In the genomic region with DNA sequence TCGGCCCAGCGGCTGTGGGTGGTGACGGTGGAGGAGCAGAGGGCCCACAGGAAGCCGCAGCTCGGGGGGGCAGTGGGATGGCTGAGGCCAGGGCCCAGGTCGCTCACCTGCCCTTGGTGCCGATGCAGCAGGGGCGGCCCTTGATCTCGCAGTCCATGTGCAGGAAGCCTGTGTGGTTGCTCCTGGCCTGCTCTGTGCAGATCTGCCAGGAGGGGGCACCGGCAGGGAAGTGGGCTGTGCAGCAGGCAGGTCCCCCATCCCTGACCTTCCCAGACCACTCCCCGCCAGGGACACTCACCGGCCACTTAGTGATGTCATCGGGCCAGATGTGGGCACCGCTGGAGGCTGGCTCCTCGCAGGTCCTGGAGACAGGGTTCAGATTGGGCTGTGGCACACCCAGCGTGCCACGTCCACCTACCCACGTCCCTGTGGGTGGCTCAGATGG, we compare ENCODE assay signal across 12 cellular contexts. TPM values are rescaled to one million over a fixed set of nuclear protein-coding genes. Genes with fewer than 3 reads are reported as not detected.
DNase-seq lines count a peak whose midpoint lies in the region; ATAC-seq and TF ChIP-seq lines count a peak whose summit lies in the region.
"Had no signal": no experiment of that assay in that cellular context is flagged by ENCODE, and none has a peak within 500 bp of the region (broad histone marks: within the 10 kb centered on the region; RNA-seq: fewer than 3 reads in every experiment).

No MANE protein-coding gene starts in this region.

- DNase-seq in BJ (ENCODE audit: low read depth) = no peak
- DNase-seq in activated CD8-positive, alpha-beta T cell treated with anti-CD3 and anti-CD28 coated beads, Interleukin-2, amount 10 ng/mL, durations not matched to agents 7 days and 5 days = peak; percentile 33
- peak; percentile 33 to 47 for DNase-seq in lung microvascular endothelial cell (ENCODE audit: low read depth in 2 of 2)
- no peak for DNase-seq in activated T-helper 1 cell treated with anti-CD3 and anti-CD28 coated beads, Interleukin-12 subunit alpha, Interleukin-12 subunit beta, Interleukin-2, Interleukin-4 antibody, amounts not matched to agents 30 ng/mL and 10 ng/mL and 1 ng/mL, durations not matched to agents 14 hours and 24 hours and 36 hours (ENCODE audit: low spot score)
- DNase-seq in KG1 (lab: John Stamatoyannopoulos, UW) = no peak
- DNase-seq in NOMO-1 treated with DMSO at 0.1 percent for 48 hours (lab: John Stamatoyannopoulos, UW; ENCODE audit: unreplicated experiment) = no peak
- DNase-seq: activated CD8-positive, alpha-beta memory T cell treated with anti-CD3 and anti-CD28 coated beads, Interleukin-2, amount 50 U/mL, for 48 hours; NCI-H1092; SHP77 treated with DMSO at 0.1 percent for 48 hours had no signal

- H3K36me3 ChIP-seq in BJ (ENCODE audit: control insufficient read depth, insufficient read depth, low read length) = peaks cover 9% of the 10 kb centered on the region

- H3K36me3 Mint-ChIP-seq in activated CD8-positive, alpha-beta T cell treated with anti-CD3 and anti-CD28 coated beads, Interleukin-2, amount 10 ng/mL, durations not matched to agents 7 days and 5 days (ENCODE audit: low read depth) = peaks cover 30% of the 10 kb centered on the region
- peaks cover 24% of the 10 kb centered on the region for H3K36me3 Mint-ChIP-seq in activated T-helper 1 cell treated with anti-CD3 and anti-CD28 coated beads, Interleukin-12 subunit alpha, Interleukin-12 subunit beta, Interleukin-2, Interleukin-4 antibody, amounts not matched to agents 30 ng/mL and 10 ng/mL and 1 ng/mL, durations not matched to agents 14 hours and 24 hours and 36 hours (ENCODE audit: low read depth)

- TF ChIP-seq CTCF in BJ (IDR thresholded peaks at IDR 0.05; ENCODE audit: insufficient read depth, low read depth, low read length) = peak; percentile 35; the same call in 1 of the 2 replicates
- TF ChIP-seq CTCF in GM12875 (IDR thresholded peaks at IDR 0.05; ENCODE audit: borderline replicate concordance, insufficient read depth, low read depth, low read length) = peak; percentile 59

- POLR2A ChIA-PET in BJ (lab: Charles Lee) = no interaction called here
- POLR2A ChIA-PET in activated CD8-positive, alpha-beta T cell treated with anti-CD3 and anti-CD28 coated beads, Interleukin-2, amount 10 ng/mL, durations not matched to agents 7 days and 5 days (lab: Charles Lee) = no interaction called here

- intact Hi-C loops in activated T-helper 1 cell treated with anti-CD3 and anti-CD28 coated beads, Interleukin-12 subunit alpha, Interleukin-12 subunit beta, Interleukin-2, Interleukin-4 antibody, amounts not matched to agents 30 ng/mL and 10 ng/mL and 1 ng/mL, durations not matched to agents 14 hours and 24 hours and 36 hours (cut with micrococcal nuclease) = no loop called here

- CTCF ChIA-PET in BJ (lab: Yijun Ruan, JAX) = interaction anchor here (1.1 to 2.7 kb wide), 3 partner anchors 29 to 73 kb away, joined by 3 to 7 read pairs (median 3); partner anchors contain the start of gene RHBDF2
- CTCF ChIA-PET in activated CD8-positive, alpha-beta T cell treated with anti-CD3 and anti-CD28 coated beads, Interleukin-2, amount 10 ng/mL, durations not matched to agents 7 days and 5 days (lab: Charles Lee) = interaction anchor here (1.8 kb wide), 1 partner anchor 8 kb away, joined by 4 read pairs; no protein-coding TSS in a partner anchor

- H3K4me3 Mint-ChIP-seq in activated CD8-positive, alpha-beta T cell treated with anti-CD3 and anti-CD28 coated beads, Interleukin-2, amount 10 ng/mL, durations not matched to agents 7 days and 5 days = no peak overlapping the region
- H3K4me3 Mint-ChIP-seq in activated T-helper 1 cell treated with anti-CD3 and anti-CD28 coated beads, Interleukin-12 subunit alpha, Interleukin-12 subunit beta, Interleukin-2, Interleukin-4 antibody, amounts not matched to agents 30 ng/mL and 10 ng/mL and 1 ng/mL, durations not matched to agents 14 hours and 24 hours and 36 hours = no peak overlapping the region

- ATAC-seq in activated CD8-positive, alpha-beta T cell treated with anti-CD3 and anti-CD28 coated beads, Interleukin-2, amount 10 ng/mL, durations not matched to agents 7 days and 5 days = peak; percentile 32
- ATAC-seq in GM21526 (IDR thresholded peaks at IDR 0.05; ENCODE audit: low FRiP score, unreplicated experiment) = no peak

- H3K27me3 Mint-ChIP-seq in activated CD8-positive, alpha-beta T cell treated with anti-CD3 and anti-CD28 coated beads, Interleukin-2, amount 10 ng/mL, durations not matched to agents 7 days and 5 days (ENCODE audit: low read depth) = no peaks in the 10 kb centered on the region
- no peaks in the 10 kb centered on the region for H3K27me3 Mint-ChIP-seq in activated T-helper 1 cell treated with anti-CD3 and anti-CD28 coated beads, Interleukin-12 subunit alpha, Interleukin-12 subunit beta, Interleukin-2, Interleukin-4 antibody, amounts not matched to agents 30 ng/mL and 10 ng/mL and 1 ng/mL, durations not matched to agents 14 hours and 24 hours and 36 hours (ENCODE audit: insufficient read depth)

- no peaks in the 10 kb centered on the region for H3K9me3 Mint-ChIP-seq in activated CD8-positive, alpha-beta T cell treated with anti-CD3 and anti-CD28 coated beads, Interleukin-2, amount 10 ng/mL, durations not matched to agents 7 days and 5 days (ENCODE audit: insufficient read depth)
- H3K9me3 Mint-ChIP-seq in activated T-helper 1 cell treated with anti-CD3 and anti-CD28 coated beads, Interleukin-12 subunit alpha, Interleukin-12 subunit beta, Interleukin-2, Interleukin-4 antibody, amounts not matched to agents 30 ng/mL and 10 ng/mL and 1 ng/mL, durations not matched to agents 14 hours and 24 hours and 36 hours = no peaks in the 10 kb centered on the region

- H3K4me3 ChIP-seq in BJ (ENCODE audit: low read depth, low read length) = no peak overlapping the region
- H3K4me3 ChIP-seq in GM12875 (ENCODE audit: low read depth, low read length) = no peak overlapping the region

- no peak overlapping the region for H3K27ac Mint-ChIP-seq in activated CD8-positive, alpha-beta T cell treated with anti-CD3 and anti-CD28 coated beads, Interleukin-2, amount 10 ng/mL, durations not matched to agents 7 days and 5 days
- no peak overlapping the region for H3K27ac Mint-ChIP-seq in activated T-helper 1 cell treated with anti-CD3 and anti-CD28 coated beads, Interleukin-12 subunit alpha, Interleukin-12 subunit beta, Interleukin-2, Interleukin-4 antibody, amounts not matched to agents 30 ng/mL and 10 ng/mL and 1 ng/mL, durations not matched to agents 14 hours and 24 hours and 36 hours

- no peaks in the 10 kb centered on the region for H3K27me3 ChIP-seq in BJ (ENCODE audit: control insufficient read depth, insufficient read depth, low read length)

- no peaks in the 10 kb centered on the region for H3K4me1 Mint-ChIP-seq in activated CD8-positive, alpha-beta T cell treated with anti-CD3 and anti-CD28 coated beads, Interleukin-2, amount 10 ng/mL, durations not matched to agents 7 days and 5 days (ENCODE audit: low read depth)
- H3K4me1 Mint-ChIP-seq in activated T-helper 1 cell treated with anti-CD3 and anti-CD28 coated beads, Interleukin-12 subunit alpha, Interleukin-12 subunit beta, Interleukin-2, Interleukin-4 antibody, amounts not matched to agents 30 ng/mL and 10 ng/mL and 1 ng/mL, durations not matched to agents 14 hours and 24 hours and 36 hours (ENCODE audit: low read depth) = no peaks in the 10 kb centered on the region

RNA-seq across cellular contexts. Expression of gene AANAT, which starts 6.2 kb away (rescaled TPM):
- polyA plus RNA-seq in BJ (2011; rRNA removed) = not detected in 2 replicates
- polyA minus RNA-seq in BJ (2011; rRNA and poly(A)+ RNA removed) = not detected in 2 replicates
- not detected for total RNA-seq in activated CD8-positive, alpha-beta T cell treated with anti-CD3 and anti-CD28 coated beads, Interleukin-2, amount 10 ng/mL, durations not matched to agents 7 days and 5 days
- total RNA-seq in lung microvascular endothelial cell = not detected in 2 replicates
- total RNA-seq in activated T-helper 1 cell treated with anti-CD3 and anti-CD28 coated beads, Interleukin-12 subunit alpha, Interleukin-12 subunit beta, Interleukin-2, Interleukin-4 antibody, amounts not matched to agents 30 ng/mL and 10 ng/mL and 1 ng/mL, durations not matched to agents 14 hours and 24 hours and 36 hours = not detected in 2 replicates
- total RNA-seq: myocyte had no signal

RNA-seq across cellular contexts. Expression of gene UBE2O, which starts 20.6 kb away (rescaled TPM):
- polyA plus RNA-seq in BJ (2011; rRNA removed) = 7.0 and 11.1 TPM in 2 replicates
- 22.8 and 24.3 TPM in 2 replicates for polyA minus RNA-seq in BJ (2011; rRNA and poly(A)+ RNA removed)
- 10 to 100 TPM; 28.4 to 31.6 TPM for total RNA-seq in activated CD8-positive, alpha-beta T cell treated with anti-CD3 and anti-CD28 coated beads, Interleukin-2, amount 10 ng/mL, durations not matched to agents 7 days and 5 days
- total RNA-seq in lung microvascular endothelial cell = 12.3 and 13.3 TPM in 2 replicates
- 44.9 and 45.1 TPM in 2 replicates for total RNA-seq in activated T-helper 1 cell treated with anti-CD3 and anti-CD28 coated beads, Interleukin-12 subunit alpha, Interleukin-12 subunit beta, Interleukin-2, Interleukin-4 antibody, amounts not matched to agents 30 ng/mL and 10 ng/mL and 1 ng/mL, durations not matched to agents 14 hours and 24 hours and 36 hours

RNA-seq across cellular contexts. Expression of gene RHBDF2, which starts 27.7 kb away (rescaled TPM):
- polyA plus RNA-seq in BJ (2011; rRNA removed) = 6.4 and 8.9 TPM in 2 replicates
- polyA minus RNA-seq in BJ (2011; rRNA and poly(A)+ RNA removed) = 4.9 and 6.2 TPM in 2 replicates
- total RNA-seq in activated CD8-positive, alpha-beta T cell treated with anti-CD3 and anti-CD28 coated beads, Interleukin-2, amount 10 ng/mL, durations not matched to agents 7 days and 5 days = 10 to 100 TPM; 51.4 to 52.1 TPM
- total RNA-seq in lung microvascular endothelial cell = 8.1 and 22.6 TPM in 2 replicates
- 53.2 and 53.7 TPM in 2 replicates for total RNA-seq in activated T-helper 1 cell treated with anti-CD3 and anti-CD28 coated beads, Interleukin-12 subunit alpha, Interleukin-12 subunit beta, Interleukin-2, Interleukin-4 antibody, amounts not matched to agents 30 ng/mL and 10 ng/mL and 1 ng/mL, durations not matched to agents 14 hours and 24 hours and 36 hours

Comparison
In these comparisons a context has a peak if more than half of its experiments do, and no peak if none do; other contexts are left out.
1. DNase-seq: peak in activated CD8-positive, alpha-beta T cell treated with anti-CD3 and anti-CD28 coated beads, Interleukin-2, amount 10 ng/mL, durations not matched to agents 7 days and 5 days (single experiment) and lung microvascular endothelial cell (2 of 2); none in BJ (single experiment), activated T-helper 1 cell treated with anti-CD3 and anti-CD28 coated beads, Interleukin-12 subunit alpha, Interleukin-12 subunit beta, Interleukin-2, Interleukin-4 antibody, amounts not matched to agents 30 ng/mL and 10 ng/mL and 1 ng/mL, durations not matched to agents 14 hours and 24 hours and 36 hours (single experiment), KG1 (single experiment) and NOMO-1 treated with DMSO at 0.1 percent for 48 hours (single experiment).